In the genomic region with DNA sequence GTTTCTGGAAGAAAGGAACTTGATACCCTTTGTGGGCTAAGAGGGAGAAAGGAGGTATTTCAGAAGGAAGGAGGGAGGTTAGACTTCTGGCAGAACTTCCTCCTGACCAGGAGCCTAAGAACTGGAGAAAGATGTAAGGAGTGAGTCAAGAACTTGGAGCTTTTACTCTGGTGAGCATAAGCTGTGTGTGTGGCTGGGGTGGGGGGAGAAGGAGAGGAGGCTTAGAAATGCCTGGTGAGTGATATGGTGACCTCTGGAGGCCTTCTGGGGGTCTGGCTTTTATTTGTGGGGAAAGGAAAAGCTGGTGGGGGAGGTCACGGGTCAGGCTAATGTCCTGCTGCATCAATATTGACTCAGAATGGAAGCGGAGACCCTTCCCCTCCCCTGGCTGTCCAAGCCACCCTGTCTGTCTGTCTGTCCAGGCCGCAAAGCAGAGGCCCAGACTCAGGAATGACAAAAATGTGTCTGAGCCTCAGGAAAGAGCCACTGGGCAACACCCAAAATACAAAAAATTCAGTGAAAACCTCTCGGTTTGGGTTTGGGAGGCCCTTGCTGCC, we compare ENCODE assay signal across 1 cellular context.
TF ChIP-seq lines count a peak whose summit lies in the region.

No MANE protein-coding gene starts in this region.

TF ChIP-seq in H1, 55 proteins besides CTCF, POLR2A, EP300 and RAD21:
- TF ChIP-seq GTF2F1 (IDR thresholded peaks at IDR 0.05; ENCODE audit: borderline replicate concordance, low read depth, low read length) (no peak), TEAD4 (IDR thresholded peaks at IDR 0.05; ENCODE audit: low read depth, low read length) (peak; percentile 69), KDM1A (IDR thresholded peaks at IDR 0.05; ENCODE audit: borderline replicate concordance, low read length) (peak; percentile 78)
- TF ChIP-seq, protein P1, sequence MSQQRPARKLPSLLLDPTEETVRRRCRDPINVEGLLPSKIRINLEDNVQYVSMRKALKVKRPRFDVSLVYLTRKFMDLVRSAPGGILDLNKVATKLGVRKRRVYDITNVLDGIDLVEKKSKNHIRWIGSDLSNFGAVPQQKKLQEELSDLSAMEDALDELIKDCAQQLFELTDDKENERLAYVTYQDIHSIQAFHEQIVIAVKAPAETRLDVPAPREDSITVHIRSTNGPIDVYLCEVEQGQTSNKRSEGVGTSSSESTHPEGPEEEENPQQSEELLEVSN (IDR thresholded peaks at IDR 0.05): no peak
TF ChIP-seq in H1: peak in this region for 2.
